Comparison of ENCODE assay signal across 1 cellular context in the genomic region with DNA sequence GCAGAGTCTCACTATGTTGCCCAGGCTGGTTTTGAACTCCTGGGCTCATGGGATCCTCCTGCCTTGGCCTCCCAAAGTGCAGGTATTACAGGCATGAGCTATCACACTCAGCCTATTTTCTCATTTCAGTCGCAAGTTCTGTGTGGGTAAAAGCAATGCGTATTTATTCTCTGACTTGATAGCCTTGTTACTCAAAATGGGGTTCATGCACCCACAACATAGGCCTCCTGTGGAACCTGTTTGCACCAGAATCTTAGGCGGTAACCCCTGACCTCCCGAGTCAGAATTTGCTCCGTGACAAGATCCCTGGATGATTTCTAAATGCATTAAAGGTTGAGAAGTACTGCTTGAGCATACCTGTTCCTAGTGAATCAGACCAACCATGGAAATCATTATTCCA.
TF ChIP-seq lines count a peak whose summit lies in the region.

No MANE protein-coding gene starts in this region.

TF ChIP-seq in WTC11, 78 proteins besides CTCF, POLR2A, EP300 and RAD21 (continued from another document):
- TF ChIP-seq, protein P1, sequence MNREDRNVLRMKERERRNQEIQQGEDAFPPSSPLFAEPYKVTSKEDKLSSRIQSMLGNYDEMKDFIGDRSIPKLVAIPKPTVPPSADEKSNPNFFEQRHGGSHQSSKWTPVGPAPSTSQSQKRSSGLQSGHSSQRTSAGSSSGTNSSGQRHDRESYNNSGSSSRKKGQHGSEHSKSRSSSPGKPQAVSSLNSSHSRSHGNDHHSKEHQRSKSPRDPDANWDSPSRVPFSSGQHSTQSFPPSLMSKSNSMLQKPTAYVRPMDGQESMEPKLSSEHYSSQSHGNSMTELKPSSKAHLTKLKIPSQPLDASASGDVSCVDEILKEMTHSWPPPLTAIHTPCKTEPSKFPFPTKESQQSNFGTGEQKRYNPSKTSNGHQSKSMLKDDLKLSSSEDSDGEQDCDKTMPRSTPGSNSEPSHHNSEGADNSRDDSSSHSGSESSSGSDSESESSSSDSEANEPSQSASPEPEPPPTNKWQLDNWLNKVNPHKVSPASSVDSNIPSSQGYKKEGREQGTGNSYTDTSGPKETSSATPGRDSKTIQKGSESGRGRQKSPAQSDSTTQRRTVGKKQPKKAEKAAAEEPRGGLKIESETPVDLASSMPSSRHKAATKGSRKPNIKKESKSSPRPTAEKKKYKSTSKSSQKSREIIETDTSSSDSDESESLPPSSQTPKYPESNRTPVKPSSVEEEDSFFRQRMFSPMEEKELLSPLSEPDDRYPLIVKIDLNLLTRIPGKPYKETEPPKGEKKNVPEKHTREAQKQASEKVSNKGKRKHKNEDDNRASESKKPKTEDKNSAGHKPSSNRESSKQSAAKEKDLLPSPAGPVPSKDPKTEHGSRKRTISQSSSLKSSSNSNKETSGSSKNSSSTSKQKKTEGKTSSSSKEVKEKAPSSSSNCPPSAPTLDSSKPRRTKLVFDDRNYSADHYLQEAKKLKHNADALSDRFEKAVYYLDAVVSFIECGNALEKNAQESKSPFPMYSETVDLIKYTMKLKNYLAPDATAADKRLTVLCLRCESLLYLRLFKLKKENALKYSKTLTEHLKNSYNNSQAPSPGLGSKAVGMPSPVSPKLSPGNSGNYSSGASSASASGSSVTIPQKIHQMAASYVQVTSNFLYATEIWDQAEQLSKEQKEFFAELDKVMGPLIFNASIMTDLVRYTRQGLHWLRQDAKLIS (CRISPR knock-in tag; IDR thresholded peaks at IDR 0.05; ENCODE audit: borderline replicate concordance) = no peak
- TF ChIP-seq, protein P2, sequence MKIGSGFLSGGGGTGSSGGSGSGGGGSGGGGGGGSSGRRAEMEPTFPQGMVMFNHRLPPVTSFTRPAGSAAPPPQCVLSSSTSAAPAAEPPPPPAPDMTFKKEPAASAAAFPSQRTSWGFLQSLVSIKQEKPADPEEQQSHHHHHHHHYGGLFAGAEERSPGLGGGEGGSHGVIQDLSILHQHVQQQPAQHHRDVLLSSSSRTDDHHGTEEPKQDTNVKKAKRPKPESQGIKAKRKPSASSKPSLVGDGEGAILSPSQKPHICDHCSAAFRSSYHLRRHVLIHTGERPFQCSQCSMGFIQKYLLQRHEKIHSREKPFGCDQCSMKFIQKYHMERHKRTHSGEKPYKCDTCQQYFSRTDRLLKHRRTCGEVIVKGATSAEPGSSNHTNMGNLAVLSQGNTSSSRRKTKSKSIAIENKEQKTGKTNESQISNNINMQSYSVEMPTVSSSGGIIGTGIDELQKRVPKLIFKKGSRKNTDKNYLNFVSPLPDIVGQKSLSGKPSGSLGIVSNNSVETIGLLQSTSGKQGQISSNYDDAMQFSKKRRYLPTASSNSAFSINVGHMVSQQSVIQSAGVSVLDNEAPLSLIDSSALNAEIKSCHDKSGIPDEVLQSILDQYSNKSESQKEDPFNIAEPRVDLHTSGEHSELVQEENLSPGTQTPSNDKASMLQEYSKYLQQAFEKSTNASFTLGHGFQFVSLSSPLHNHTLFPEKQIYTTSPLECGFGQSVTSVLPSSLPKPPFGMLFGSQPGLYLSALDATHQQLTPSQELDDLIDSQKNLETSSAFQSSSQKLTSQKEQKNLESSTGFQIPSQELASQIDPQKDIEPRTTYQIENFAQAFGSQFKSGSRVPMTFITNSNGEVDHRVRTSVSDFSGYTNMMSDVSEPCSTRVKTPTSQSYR (CRISPR knock-in tag; IDR thresholded peaks at IDR 0.05) = no peak
- TF ChIP-seq, protein P3, sequence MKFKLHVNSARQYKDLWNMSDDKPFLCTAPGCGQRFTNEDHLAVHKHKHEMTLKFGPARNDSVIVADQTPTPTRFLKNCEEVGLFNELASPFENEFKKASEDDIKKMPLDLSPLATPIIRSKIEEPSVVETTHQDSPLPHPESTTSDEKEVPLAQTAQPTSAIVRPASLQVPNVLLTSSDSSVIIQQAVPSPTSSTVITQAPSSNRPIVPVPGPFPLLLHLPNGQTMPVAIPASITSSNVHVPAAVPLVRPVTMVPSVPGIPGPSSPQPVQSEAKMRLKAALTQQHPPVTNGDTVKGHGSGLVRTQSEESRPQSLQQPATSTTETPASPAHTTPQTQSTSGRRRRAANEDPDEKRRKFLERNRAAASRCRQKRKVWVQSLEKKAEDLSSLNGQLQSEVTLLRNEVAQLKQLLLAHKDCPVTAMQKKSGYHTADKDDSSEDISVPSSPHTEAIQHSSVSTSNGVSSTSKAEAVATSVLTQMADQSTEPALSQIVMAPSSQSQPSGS (CRISPR knock-in tag; IDR thresholded peaks at IDR 0.05; ENCODE audit: borderline replicate concordance, low read depth) = no peak
- TF ChIP-seq GRHL2 (CRISPR knock-in tag; IDR thresholded peaks at IDR 0.05; ENCODE audit: insufficient replicate concordance, severe bottlenecking) (no peak), ZNF317 (CRISPR knock-in tag; IDR thresholded peaks at IDR 0.05; ENCODE audit: borderline replicate concordance, low read depth) (no peak), KAT7 (CRISPR knock-in tag; IDR thresholded peaks at IDR 0.05; ENCODE audit: borderline replicate concordance) (no peak), ATF1 (CRISPR knock-in tag; IDR thresholded peaks at IDR 0.05) (no peak), CREB1 (CRISPR knock-in tag; IDR thresholded peaks at IDR 0.05) (no peak)
- TF ChIP-seq, protein P4, sequence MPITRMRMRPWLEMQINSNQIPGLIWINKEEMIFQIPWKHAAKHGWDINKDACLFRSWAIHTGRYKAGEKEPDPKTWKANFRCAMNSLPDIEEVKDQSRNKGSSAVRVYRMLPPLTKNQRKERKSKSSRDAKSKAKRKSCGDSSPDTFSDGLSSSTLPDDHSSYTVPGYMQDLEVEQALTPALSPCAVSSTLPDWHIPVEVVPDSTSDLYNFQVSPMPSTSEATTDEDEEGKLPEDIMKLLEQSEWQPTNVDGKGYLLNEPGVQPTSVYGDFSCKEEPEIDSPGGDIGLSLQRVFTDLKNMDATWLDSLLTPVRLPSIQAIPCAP (CRISPR knock-in tag; IDR thresholded peaks at IDR 0.05) = no peak
- TF ChIP-seq, protein P5, sequence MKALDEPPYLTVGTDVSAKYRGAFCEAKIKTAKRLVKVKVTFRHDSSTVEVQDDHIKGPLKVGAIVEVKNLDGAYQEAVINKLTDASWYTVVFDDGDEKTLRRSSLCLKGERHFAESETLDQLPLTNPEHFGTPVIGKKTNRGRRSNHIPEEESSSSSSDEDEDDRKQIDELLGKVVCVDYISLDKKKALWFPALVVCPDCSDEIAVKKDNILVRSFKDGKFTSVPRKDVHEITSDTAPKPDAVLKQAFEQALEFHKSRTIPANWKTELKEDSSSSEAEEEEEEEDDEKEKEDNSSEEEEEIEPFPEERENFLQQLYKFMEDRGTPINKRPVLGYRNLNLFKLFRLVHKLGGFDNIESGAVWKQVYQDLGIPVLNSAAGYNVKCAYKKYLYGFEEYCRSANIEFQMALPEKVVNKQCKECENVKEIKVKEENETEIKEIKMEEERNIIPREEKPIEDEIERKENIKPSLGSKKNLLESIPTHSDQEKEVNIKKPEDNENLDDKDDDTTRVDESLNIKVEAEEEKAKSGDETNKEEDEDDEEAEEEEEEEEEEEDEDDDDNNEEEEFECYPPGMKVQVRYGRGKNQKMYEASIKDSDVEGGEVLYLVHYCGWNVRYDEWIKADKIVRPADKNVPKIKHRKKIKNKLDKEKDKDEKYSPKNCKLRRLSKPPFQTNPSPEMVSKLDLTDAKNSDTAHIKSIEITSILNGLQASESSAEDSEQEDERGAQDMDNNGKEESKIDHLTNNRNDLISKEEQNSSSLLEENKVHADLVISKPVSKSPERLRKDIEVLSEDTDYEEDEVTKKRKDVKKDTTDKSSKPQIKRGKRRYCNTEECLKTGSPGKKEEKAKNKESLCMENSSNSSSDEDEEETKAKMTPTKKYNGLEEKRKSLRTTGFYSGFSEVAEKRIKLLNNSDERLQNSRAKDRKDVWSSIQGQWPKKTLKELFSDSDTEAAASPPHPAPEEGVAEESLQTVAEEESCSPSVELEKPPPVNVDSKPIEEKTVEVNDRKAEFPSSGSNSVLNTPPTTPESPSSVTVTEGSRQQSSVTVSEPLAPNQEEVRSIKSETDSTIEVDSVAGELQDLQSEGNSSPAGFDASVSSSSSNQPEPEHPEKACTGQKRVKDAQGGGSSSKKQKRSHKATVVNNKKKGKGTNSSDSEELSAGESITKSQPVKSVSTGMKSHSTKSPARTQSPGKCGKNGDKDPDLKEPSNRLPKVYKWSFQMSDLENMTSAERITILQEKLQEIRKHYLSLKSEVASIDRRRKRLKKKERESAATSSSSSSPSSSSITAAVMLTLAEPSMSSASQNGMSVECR (CRISPR knock-in tag; IDR thresholded peaks at IDR 0.05; ENCODE audit: borderline replicate concordance) = no peak
- TF ChIP-seq, protein P6, sequence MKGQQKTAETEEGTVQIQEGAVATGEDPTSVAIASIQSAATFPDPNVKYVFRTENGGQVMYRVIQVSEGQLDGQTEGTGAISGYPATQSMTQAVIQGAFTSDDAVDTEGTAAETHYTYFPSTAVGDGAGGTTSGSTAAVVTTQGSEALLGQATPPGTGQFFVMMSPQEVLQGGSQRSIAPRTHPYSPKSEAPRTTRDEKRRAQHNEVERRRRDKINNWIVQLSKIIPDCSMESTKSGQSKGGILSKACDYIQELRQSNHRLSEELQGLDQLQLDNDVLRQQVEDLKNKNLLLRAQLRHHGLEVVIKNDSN (CRISPR knock-in tag; IDR thresholded peaks at IDR 0.05) = no peak
- TF ChIP-seq, protein P7, sequence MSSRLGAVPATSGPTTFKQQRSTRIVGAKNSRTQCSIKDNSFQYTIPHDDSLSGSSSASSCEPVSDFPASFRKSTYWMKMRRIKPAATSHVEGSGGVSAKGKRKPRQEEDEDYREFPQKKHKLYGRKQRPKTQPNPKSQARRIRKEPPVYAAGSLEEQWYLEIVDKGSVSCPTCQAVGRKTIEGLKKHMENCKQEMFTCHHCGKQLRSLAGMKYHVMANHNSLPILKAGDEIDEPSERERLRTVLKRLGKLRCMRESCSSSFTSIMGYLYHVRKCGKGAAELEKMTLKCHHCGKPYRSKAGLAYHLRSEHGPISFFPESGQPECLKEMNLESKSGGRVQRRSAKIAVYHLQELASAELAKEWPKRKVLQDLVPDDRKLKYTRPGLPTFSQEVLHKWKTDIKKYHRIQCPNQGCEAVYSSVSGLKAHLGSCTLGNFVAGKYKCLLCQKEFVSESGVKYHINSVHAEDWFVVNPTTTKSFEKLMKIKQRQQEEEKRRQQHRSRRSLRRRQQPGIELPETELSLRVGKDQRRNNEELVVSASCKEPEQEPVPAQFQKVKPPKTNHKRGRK (CRISPR knock-in tag; IDR thresholded peaks at IDR 0.05; ENCODE audit: borderline replicate concordance) = no peak
